ENCODE assay signal across 2 cellular contexts in the genomic region with DNA sequence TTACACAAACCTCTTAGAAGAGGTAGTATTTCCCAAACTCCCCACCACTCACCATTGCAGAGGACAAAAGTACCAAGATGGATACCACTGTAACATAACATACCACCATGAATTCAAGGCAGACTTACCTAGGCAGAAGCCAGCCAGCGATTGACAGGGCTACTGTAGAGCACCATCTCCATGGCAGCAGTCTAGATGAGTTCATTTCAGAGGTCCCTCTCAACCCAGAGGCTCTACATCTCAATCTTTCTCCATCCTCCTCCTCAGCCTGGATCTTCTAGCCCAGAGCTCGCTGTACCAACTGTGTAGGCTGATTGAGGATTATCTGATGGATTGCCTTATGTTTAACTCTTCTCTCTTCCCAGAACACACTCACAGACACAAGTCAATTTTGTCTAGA.
TF ChIP-seq lines count a peak whose summit lies in the region.

No MANE protein-coding gene starts in this region.

TF ChIP-seq in HEK293, 187 proteins besides CTCF, POLR2A, EP300 and RAD21:
- TF ChIP-seq ZBTB17 (tag by site-specific recombination; IDR thresholded peaks at IDR 0.05) (peak; percentile 91), ZNF416 (tag by site-specific recombination; IDR thresholded peaks at IDR 0.05) (no peak)
TF ChIP-seq in HEK293: peak in this region for 1.

TF ChIP-seq in HepG2, 621 proteins besides CTCF, POLR2A, EP300 and RAD21:
- TF ChIP-seq, protein P1, sequence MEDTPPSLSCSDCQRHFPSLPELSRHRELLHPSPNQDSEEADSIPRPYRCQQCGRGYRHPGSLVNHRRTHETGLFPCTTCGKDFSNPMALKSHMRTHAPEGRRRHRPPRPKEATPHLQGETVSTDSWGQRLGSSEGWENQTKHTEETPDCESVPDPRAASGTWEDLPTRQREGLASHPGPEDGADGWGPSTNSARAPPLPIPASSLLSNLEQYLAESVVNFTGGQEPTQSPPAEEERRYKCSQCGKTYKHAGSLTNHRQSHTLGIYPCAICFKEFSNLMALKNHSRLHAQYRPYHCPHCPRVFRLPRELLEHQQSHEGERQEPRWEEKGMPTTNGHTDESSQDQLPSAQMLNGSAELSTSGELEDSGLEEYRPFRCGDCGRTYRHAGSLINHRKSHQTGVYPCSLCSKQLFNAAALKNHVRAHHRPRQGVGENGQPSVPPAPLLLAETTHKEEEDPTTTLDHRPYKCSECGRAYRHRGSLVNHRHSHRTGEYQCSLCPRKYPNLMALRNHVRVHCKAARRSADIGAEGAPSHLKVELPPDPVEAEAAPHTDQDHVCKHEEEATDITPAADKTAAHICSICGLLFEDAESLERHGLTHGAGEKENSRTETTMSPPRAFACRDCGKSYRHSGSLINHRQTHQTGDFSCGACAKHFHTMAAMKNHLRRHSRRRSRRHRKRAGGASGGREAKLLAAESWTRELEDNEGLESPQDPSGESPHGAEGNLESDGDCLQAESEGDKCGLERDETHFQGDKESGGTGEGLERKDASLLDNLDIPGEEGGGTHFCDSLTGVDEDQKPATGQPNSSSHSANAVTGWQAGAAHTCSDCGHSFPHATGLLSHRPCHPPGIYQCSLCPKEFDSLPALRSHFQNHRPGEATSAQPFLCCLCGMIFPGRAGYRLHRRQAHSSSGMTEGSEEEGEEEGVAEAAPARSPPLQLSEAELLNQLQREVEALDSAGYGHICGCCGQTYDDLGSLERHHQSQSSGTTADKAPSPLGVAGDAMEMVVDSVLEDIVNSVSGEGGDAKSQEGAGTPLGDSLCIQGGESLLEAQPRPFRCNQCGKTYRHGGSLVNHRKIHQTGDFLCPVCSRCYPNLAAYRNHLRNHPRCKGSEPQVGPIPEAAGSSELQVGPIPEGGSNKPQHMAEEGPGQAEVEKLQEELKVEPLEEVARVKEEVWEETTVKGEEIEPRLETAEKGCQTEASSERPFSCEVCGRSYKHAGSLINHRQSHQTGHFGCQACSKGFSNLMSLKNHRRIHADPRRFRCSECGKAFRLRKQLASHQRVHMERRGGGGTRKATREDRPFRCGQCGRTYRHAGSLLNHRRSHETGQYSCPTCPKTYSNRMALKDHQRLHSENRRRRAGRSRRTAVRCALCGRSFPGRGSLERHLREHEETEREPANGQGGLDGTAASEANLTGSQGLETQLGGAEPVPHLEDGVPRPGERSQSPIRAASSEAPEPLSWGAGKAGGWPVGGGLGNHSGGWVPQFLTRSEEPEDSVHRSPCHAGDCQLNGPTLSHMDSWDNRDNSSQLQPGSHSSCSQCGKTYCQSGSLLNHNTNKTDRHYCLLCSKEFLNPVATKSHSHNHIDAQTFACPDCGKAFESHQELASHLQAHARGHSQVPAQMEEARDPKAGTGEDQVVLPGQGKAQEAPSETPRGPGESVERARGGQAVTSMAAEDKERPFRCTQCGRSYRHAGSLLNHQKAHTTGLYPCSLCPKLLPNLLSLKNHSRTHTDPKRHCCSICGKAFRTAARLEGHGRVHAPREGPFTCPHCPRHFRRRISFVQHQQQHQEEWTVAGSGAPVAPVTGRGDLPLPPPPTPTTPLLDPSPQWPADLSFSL (CRISPR knock-in tag; IDR thresholded peaks at IDR 0.05): no peak
- TF ChIP-seq ARNTL (CRISPR knock-in tag; IDR thresholded peaks at IDR 0.05) (no peak), RXRB (CRISPR knock-in tag; IDR thresholded peaks at IDR 0.05; ENCODE audit: borderline replicate concordance) (no peak), RFXAP (CRISPR knock-in tag; IDR thresholded peaks at IDR 0.05; ENCODE audit: borderline replicate concordance) (no peak), GZF1 (CRISPR knock-in tag; IDR thresholded peaks at IDR 0.05) (no peak), ZNF878 (CRISPR knock-in tag; IDR thresholded peaks at IDR 0.05) (no peak), SRF (IDR thresholded peaks at IDR 0.05; ENCODE audit: low read depth, low read length) (no peak), NFATC3 (CRISPR knock-in tag; IDR thresholded peaks at IDR 0.05) (no peak)
